ENCODE assay signal across 8 cellular contexts in the genomic region with DNA sequence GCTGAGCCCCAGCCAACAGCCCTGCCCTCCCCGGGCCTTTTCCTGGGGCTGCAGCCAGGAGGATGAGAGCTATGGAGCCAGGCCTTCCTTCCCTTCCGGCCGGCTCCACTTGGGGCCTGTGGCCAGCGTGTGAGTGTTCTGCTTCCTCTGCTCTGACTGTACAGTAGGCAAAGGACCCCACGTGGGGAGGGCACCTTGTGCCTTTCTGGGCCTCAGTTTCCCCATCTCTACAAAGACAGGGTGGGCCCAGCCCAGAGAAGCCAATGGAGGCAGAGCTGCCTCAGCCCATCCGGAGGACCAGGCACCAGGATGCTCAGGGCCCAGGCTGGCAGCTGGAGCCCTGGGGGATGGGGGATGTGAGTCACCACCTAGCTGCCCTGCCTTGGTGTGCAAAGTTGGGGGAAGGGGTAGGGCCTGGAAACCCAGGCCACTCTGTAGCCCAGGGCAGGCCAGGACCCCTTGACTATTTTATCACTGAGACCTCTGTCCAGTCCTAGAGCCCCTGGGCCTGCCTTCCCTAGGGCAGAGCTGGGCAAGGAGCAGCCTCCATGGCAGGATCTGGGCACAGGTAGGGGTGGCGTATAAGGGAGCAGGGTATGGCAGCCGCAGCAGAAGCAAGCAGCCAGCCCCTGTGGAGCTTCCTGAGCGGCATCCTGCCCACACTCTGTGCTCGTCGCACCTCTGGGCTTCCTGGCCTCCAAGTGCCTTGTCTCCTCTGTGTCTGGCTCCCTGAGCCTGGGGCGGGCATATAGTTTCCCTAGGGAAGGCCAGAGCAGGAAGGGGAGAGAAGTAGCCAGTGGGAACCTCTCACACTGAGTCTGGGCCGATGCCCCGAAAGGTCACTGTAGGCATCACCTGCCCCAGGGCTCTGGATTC. TPM values are rescaled to one million over a fixed set of nuclear protein-coding genes. Genes with fewer than 3 reads are reported as not detected.
DNase-seq lines count a peak whose midpoint lies in the region; TF ChIP-seq lines count a peak whose summit lies in the region.

No MANE protein-coding gene starts in this region.

- H3K9me3 Mint-ChIP-seq in activated naive CD4-positive, alpha-beta T cell treated with anti-CD3 and anti-CD28 coated beads, Interleukin-2, amount 50 U/mL, for 24 hours, result no peaks in the 10 kb centered on the region

- no peaks in the 10 kb centered on the region for H3K9me3 ChIP-seq in tibial nerve

- H3K4me1 ChIP-seq in tibial nerve, result peaks cover 0 to 32% (median 9%) of the 10 kb centered on the region in 4 donors

- no peaks in the 10 kb centered on the region for H3K36me3 ChIP-seq in tibial nerve

- peaks cover 85% of the 10 kb centered on the region for H3K4me1 Mint-ChIP-seq in activated naive CD4-positive, alpha-beta T cell treated with anti-CD3 and anti-CD28 coated beads, Interleukin-2, amount 50 U/mL, for 24 hours

- H3K27ac ChIP-seq in tibial nerve, result peak overlapping the region in 2 of 4 donors; percentile 3 to 63

- no peaks in the 10 kb centered on the region for H3K27me3 Mint-ChIP-seq in activated naive CD4-positive, alpha-beta T cell treated with anti-CD3 and anti-CD28 coated beads, Interleukin-2, amount 50 U/mL, for 24 hours

- H3K27ac Mint-ChIP-seq in activated naive CD4-positive, alpha-beta T cell treated with anti-CD3 and anti-CD28 coated beads, Interleukin-2, amount 50 U/mL, for 24 hours, result peak overlapping the region; percentile 90

- no peaks in the 10 kb centered on the region for H3K36me3 Mint-ChIP-seq in activated naive CD4-positive, alpha-beta T cell treated with anti-CD3 and anti-CD28 coated beads, Interleukin-2, amount 50 U/mL, for 24 hours

- WGBS in tibial nerve, 2 donors, result 73 to 96% methylated on average over 4 to 14 of the region's 14 CpGs

- DNase-seq in DMS53 (lab: John Stamatoyannopoulos, UW), result peak; percentile 23
- DNase-seq in DMS53 treated with DMSO at 0.1 percent for 48 hours (lab: John Stamatoyannopoulos, UW; ENCODE audit: unreplicated experiment), result no peak
- DNase-seq in lung microvascular endothelial cell (ENCODE audit: low read depth in 2 of 2), result peak; percentile 47 to 72
- peak; percentile 7 to 17 for DNase-seq in tibial nerve (ENCODE audit: low spot score in 2 of 2)
- no peak for DNase-seq in NCI-H69 (lab: John Stamatoyannopoulos, UW)
- DNase-seq in cerebellar nuclear complex (lab: John Stamatoyannopoulos, UW), result no peak
- no peak for DNase-seq in NCI-H2107 (lab: John Stamatoyannopoulos, UW)

- peak overlapping the region; percentile 93 for H3K4me3 Mint-ChIP-seq in activated naive CD4-positive, alpha-beta T cell treated with anti-CD3 and anti-CD28 coated beads, Interleukin-2, amount 50 U/mL, for 24 hours

- no peaks in the 10 kb centered on the region for H3K27me3 ChIP-seq in tibial nerve

- no peak for TF ChIP-seq POLR2A in tibial nerve (IDR thresholded peaks at IDR 0.05)

- peak overlapping the region in 2 of 4 donors; percentile 38 to 42 for H3K4me3 ChIP-seq in tibial nerve

- no peak for TF ChIP-seq EP300 in tibial nerve (IDR thresholded peaks at IDR 0.05)

- no peak for TF ChIP-seq CTCF in tibial nerve (IDR thresholded peaks at IDR 0.05)

RNA-seq across cellular contexts. Expression of gene PSTPIP1, which starts 1.8 kb away (rescaled TPM):
- total RNA-seq in lung microvascular endothelial cell (under 0.01 and 0.40 TPM in 2 replicates), tibial nerve (10 to 100 TPM; 13.6 to 54.6 (median 19.3) TPM)

Comparison
In these comparisons a context has a peak if more than half of its experiments do, and no peak if none do; other contexts are left out.
1. DNase-seq: peak in DMS53 (single experiment), lung microvascular endothelial cell (2 of 2) and tibial nerve (2 of 2); none in DMS53 treated with DMSO at 0.1 percent for 48 hours (single experiment), NCI-H69 (single experiment), cerebellar nuclear complex (0 of 2) and NCI-H2107 (single experiment).
2. RNA of gene PSTPIP1, which starts 1.8 kb away (total RNA-seq): 13.6 to 54.6 TPM in tibial nerve; under 0.01 to 0.40 TPM in lung microvascular endothelial cell; every median in the first group is over 10 times any median in the second.